In genomic region chr7:128660596-128660995, GRCh38 we compare ENCODE assay signal across 20 cellular contexts. TPM values are rescaled to one million over a fixed set of nuclear protein-coding genes. Genes with fewer than 3 reads are reported as not detected.
DNase-seq lines count a peak whose midpoint lies in the region; ATAC-seq, FAIRE-seq and TF ChIP-seq lines count a peak whose summit lies in the region.
"Had no signal": no experiment of that assay in that cellular context is flagged by ENCODE, and none has a peak within 500 bp of the region (broad histone marks: within the 10 kb centered on the region; RNA-seq: fewer than 3 reads in every experiment).

No MANE protein-coding gene starts in this region.

- no peaks in the 10 kb centered on the region for H3K79me2 ChIP-seq in K562 (ENCODE audit: control insufficient read depth, insufficient read depth, low read length)
- no peaks in the 10 kb centered on the region for H3K79me2 ChIP-seq in Karpas-422 (ENCODE audit: low read length)

- no peak overlapping the region for H4K8ac ChIP-seq in IMR-90 (ENCODE audit: low read depth in 2 of 2, low read length in 2 of 2)

- no peak for TF ChIP-seq CTCF in IMR-90 (conservative IDR thresholded peaks at IDR 0.05; ENCODE audit: low read depth, low read length)
- TF ChIP-seq CTCF in K562 (IDR thresholded peaks at IDR 0.05 in 2 of 3, conservative IDR thresholded peaks at IDR 0.05 in 1 of 3; ENCODE audit: insufficient read depth in 2 of 3, low read depth in 1 of 3, low read length in 3 of 3): no peak
- TF ChIP-seq CTCF in heart left ventricle (IDR thresholded peaks at IDR 0.05): no peak

- H3K4me1 ChIP-seq in IMR-90 (ENCODE audit: control insufficient read depth, insufficient read depth, low read length): no peaks in the 10 kb centered on the region
- H3K4me1 ChIP-seq in K562 (replicated peaks in 1 of 2; ENCODE audit: control insufficient read depth in 2 of 2, insufficient read depth in 2 of 2, low read length in 2 of 2): no peaks in the 10 kb centered on the region
- no peaks in the 10 kb centered on the region for H3K4me1 ChIP-seq in Karpas-422 (ENCODE audit: low read length)
- no peaks in the 10 kb centered on the region for H3K4me1 ChIP-seq in heart left ventricle
- H3K4me1 ChIP-seq: BLaER1 treated with 17β-estradiol and CSF1 and Interleukin-3, amounts not matched to agents 10 nM and 100 nM had no signal

- no peak for TF ChIP-seq RAD21 in IMR-90 (IDR thresholded peaks at IDR 0.05; ENCODE audit: low read length)
- no peak for TF ChIP-seq RAD21 in K562 (CRISPR knock-in tag; conservative IDR thresholded peaks at IDR 0.05 in 1 of 2, IDR thresholded peaks at IDR 0.05 in 1 of 2)

- H3K4me1 Mint-ChIP-seq in activated naive CD4-positive, alpha-beta T cell treated with anti-CD3 and anti-CD28 coated beads, Interleukin-2, amount 10 ng/mL, durations not matched to agents 7 days and 5 days: no peaks in the 10 kb centered on the region
- H3K4me1 Mint-ChIP-seq: B cell had no signal

- H3K27ac ChIP-seq in IMR-90 (ENCODE audit: insufficient read depth, low read length): no peak overlapping the region
- H3K27ac ChIP-seq in K562 (ENCODE audit: extremely low read depth, low read depth, low read length): no peak overlapping the region
- H3K27ac ChIP-seq in Karpas-422 (ENCODE audit: low read length): no peak overlapping the region
- H3K27ac ChIP-seq in heart left ventricle: no peak overlapping the region
- H3K27ac ChIP-seq: BLaER1 treated with 17β-estradiol and CSF1 and Interleukin-3, amounts not matched to agents 10 nM and 100 nM; GM23248; HL-60 had no signal

- H2BK5ac ChIP-seq in IMR-90 (ENCODE audit: low read depth, low read length, poor library complexity, severe bottlenecking): no peak overlapping the region

- H3K18ac ChIP-seq in IMR-90 (ENCODE audit: low read depth, low read length): no peak overlapping the region

- no peak overlapping the region for H2AK9ac ChIP-seq in IMR-90 (replicated peaks; ENCODE audit: low read depth, low read length, poor library complexity)

- POLR2A ChIA-PET in IMR-90 (lab: Charles Lee; ENCODE audit: unreplicated experiment): no interaction called here
- POLR2A ChIA-PET in K562 (lab: Yijun Ruan, JAX): no interaction called here

- no peak for DNase-seq in activated naive CD4-positive, alpha-beta T cell treated with anti-CD3 and anti-CD28 coated beads, Interleukin-2, amount 10 ng/mL, durations not matched to agents 7 days and 5 days
- DNase-seq in activated naive CD4-positive, alpha-beta T cell treated with Interleukin-2 at 50 U/mL for 16 hours: no peak
- no peak for DNase-seq in IMR-90
- DNase-seq in K562 (ENCODE audit: extremely low read depth in 1 of 4, low spot score in 3 of 4): no peak
- no peak for DNase-seq in Karpas-422
- DNase-seq in heart left ventricle: no peak
- DNase-seq: 8988T; CD8-positive, alpha-beta T cell; GM23248; HCEC 1CT had no signal

- H3K23ac ChIP-seq in IMR-90 (ENCODE audit: low read depth, low read length): no peak overlapping the region

- no peak overlapping the region for H3K4me3 ChIP-seq in IMR-90 (ENCODE audit: insufficient read depth, low read depth, low read length)
- no peak overlapping the region for H3K4me3 ChIP-seq in K562
- no peak overlapping the region for H3K4me3 ChIP-seq in Karpas-422 (ENCODE audit: low read length)
- H3K4me3 ChIP-seq in heart left ventricle: no peak overlapping the region
- H3K4me3 ChIP-seq: GM23248 had no signal

- peaks cover 0 to 6% of the 10 kb centered on the region in 2 experiments; a peak in 1 of 4 replicates for H3K79me1 ChIP-seq in IMR-90 (ENCODE audit: low read depth in 1 of 2, low read length in 2 of 2)

- no peak for FAIRE-seq in K562 (lab: Jason Lieb, UNC)
- FAIRE-seq: D721Med, G401.6, GM12891, GM18507, H54 had no signal

- CTCF ChIA-PET in activated naive CD4-positive, alpha-beta T cell treated with anti-CD3 and anti-CD28 coated beads, Interleukin-2, amount 10 ng/mL, durations not matched to agents 7 days and 5 days (lab: Charles Lee): no interaction called here
- CTCF ChIA-PET in IMR-90 (lab: Yijun Ruan, JAX) (no interaction called here), K562 (lab: Yijun Ruan, JAX; ENCODE audit: low intra/inter-chr PET ratio) (interaction anchor here (0.6 kb wide), 1 partner anchor 203 kb away, joined by 4 read pairs; no protein-coding TSS in a partner anchor)

- TF ChIP-seq POLR2A in IMR-90 (IDR thresholded peaks at IDR 0.05; ENCODE audit: low read depth, low read length) (no peak), K562 (conservative IDR thresholded peaks at IDR 0.05) (no peak), heart left ventricle (IDR thresholded peaks at IDR 0.05) (no peak)

- H3K4me2 ChIP-seq in IMR-90 (ENCODE audit: low read depth, low read length) (no peak overlapping the region), K562 (ENCODE audit: insufficient read depth, low read length) (no peak overlapping the region), Karpas-422 (ENCODE audit: low read depth, low read length, poor library complexity, severe bottlenecking) (no peak overlapping the region)
- H3K4me2 ChIP-seq: BLaER1 treated with 17β-estradiol and CSF1 and Interleukin-3, amounts not matched to agents 10 nM and 100 nM had no signal

- peaks cover 4% of the 10 kb centered on the region; the same call in 1 of the 2 replicates for H3K36me3 ChIP-seq in IMR-90 (ENCODE audit: control insufficient read depth, insufficient read depth, low read length)
- H3K36me3 ChIP-seq in K562 (ENCODE audit: control insufficient read depth, insufficient read depth, low read length): no peaks in the 10 kb centered on the region
- peaks cover 4% of the 10 kb centered on the region; the same call in 1 of the 2 replicates for H3K36me3 ChIP-seq in Karpas-422 (ENCODE audit: insufficient read depth, low read length)
- H3K36me3 ChIP-seq in heart left ventricle: no peaks in the 10 kb centered on the region

- H2BK20ac ChIP-seq in IMR-90 (ENCODE audit: low read depth, low read length): no peak overlapping the region

- no peak for TF ChIP-seq EP300 in K562 (IDR thresholded peaks at IDR 0.05; ENCODE audit: low read length)

- H3K36me3 Mint-ChIP-seq in activated naive CD4-positive, alpha-beta T cell treated with anti-CD3 and anti-CD28 coated beads, Interleukin-2, amount 10 ng/mL, durations not matched to agents 7 days and 5 days: peaks cover 13% of the 10 kb centered on the region
- H3K36me3 Mint-ChIP-seq: IgD-negative memory B cell had no signal

- no peak overlapping the region for H2AK5ac ChIP-seq in IMR-90 (ENCODE audit: low read depth, low read length)

- intact Hi-C loops in IMR-90 (cut with micrococcal nuclease): no loop called here
- intact Hi-C loops in K562 (cut with micrococcal nuclease): no loop called here
- intact Hi-C loops in heart left ventricle (cut with DNase I): loop anchor here in 1 of 10 donors (5.0 kb wide), 1 partner anchor 207 kb away; a partner anchor contains a TSS

- in situ Hi-C loops in IMR-90 (cut with MboI; ENCODE audit: low sequenced_read_pairs): no loop called here
- in situ Hi-C loops in K562 (cut with MboI): no loop called here

- H4K5ac ChIP-seq in IMR-90 (ENCODE audit: low read depth, low read length): no peak overlapping the region

- dilution Hi-C loops in IMR-90 (cut with HindIII; ENCODE audit: low sequenced_read_pairs, unreplicated experiment): no loop called here

- H3K9me3 Mint-ChIP-seq in activated naive CD4-positive, alpha-beta T cell treated with anti-CD3 and anti-CD28 coated beads, Interleukin-2, amount 10 ng/mL, durations not matched to agents 7 days and 5 days: peaks cover 15% of the 10 kb centered on the region

- no peak overlapping the region for H2BK15ac ChIP-seq in IMR-90 (ENCODE audit: low read depth, low read length)

- H3K9me2 ChIP-seq in Karpas-422 (replicated peaks; ENCODE audit: insufficient read depth, low read length): no peaks in the 10 kb centered on the region

- H3K9me1 ChIP-seq in IMR-90 (ENCODE audit: insufficient read depth, low read length) (no peaks in the 10 kb centered on the region), K562 (ENCODE audit: control insufficient read depth, insufficient read depth, low read length) (no peaks in the 10 kb centered on the region)

- H3K14ac ChIP-seq in IMR-90 (replicated peaks; ENCODE audit: low read depth, low read length): no peak overlapping the region

- peaks cover 5% of the 10 kb centered on the region for H3K9me3 ChIP-seq in IMR-90 (ENCODE audit: control insufficient read depth, insufficient read depth, low read length)
- H3K9me3 ChIP-seq in K562 (replicated peaks; ENCODE audit: control insufficient read depth, insufficient read depth, low read depth, low read length): no peaks in the 10 kb centered on the region; the same call in 1 of the 2 replicates
- no peaks in the 10 kb centered on the region for H3K9me3 ChIP-seq in Karpas-422 (ENCODE audit: low read length)
- peaks cover 0 to 20% (median 8%) of the 10 kb centered on the region in 12 donors for H3K9me3 ChIP-seq in heart left ventricle

- H3K9ac ChIP-seq in IMR-90 (ENCODE audit: low read depth, low read length): no peak overlapping the region
- no peak overlapping the region for H3K9ac ChIP-seq in K562 (ENCODE audit: insufficient read depth in 1 of 2, low read depth in 2 of 2, low read length in 2 of 2)
- H3K9ac ChIP-seq in Karpas-422 (ENCODE audit: low read length): no peak overlapping the region
- H3K9ac ChIP-seq: BLaER1 treated with 17β-estradiol and CSF1 and Interleukin-3, amounts not matched to agents 10 nM and 100 nM; GM23248 had no signal

- H3K27me3 ChIP-seq in IMR-90 (ENCODE audit: control insufficient read depth, insufficient read depth, low read length) (no peaks in the 10 kb centered on the region), K562 (ENCODE audit: control insufficient read depth in 2 of 2, insufficient read depth in 2 of 2, low read length in 2 of 2) (no peaks in the 10 kb centered on the region), Karpas-422 (ENCODE audit: low read length) (no peaks in the 10 kb centered on the region), heart left ventricle (no peaks in the 10 kb centered on the region)
- H3K27me3 ChIP-seq: BLaER1 treated with 17β-estradiol and CSF1 and Interleukin-3, amounts not matched to agents 10 nM and 100 nM had no signal

- H3K27me3 Mint-ChIP-seq in activated naive CD4-positive, alpha-beta T cell treated with anti-CD3 and anti-CD28 coated beads, Interleukin-2, amount 10 ng/mL, durations not matched to agents 7 days and 5 days: no peaks in the 10 kb centered on the region
- H3K27me3 Mint-ChIP-seq: B cell, IgD-negative memory B cell had no signal

- BruUV-seq in IMR-90 (replicated peaks; lab: Mats Ljungman, UMichigan): no TSS peak
- BruUV-seq in K562 (replicated peaks; lab: Mats Ljungman, UMichigan): no TSS peak

- H2BK120ac ChIP-seq in IMR-90 (ENCODE audit: low read depth, low read length): no peak overlapping the region

- H3K4me3 Mint-ChIP-seq in activated naive CD4-positive, alpha-beta T cell treated with anti-CD3 and anti-CD28 coated beads, Interleukin-2, amount 10 ng/mL, durations not matched to agents 7 days and 5 days: no peak overlapping the region
- H3K4me3 Mint-ChIP-seq: B cell; CD8-positive, alpha-beta T cell; IgD-negative memory B cell had no signal

- no peak overlapping the region for H3K4ac ChIP-seq in IMR-90 (ENCODE audit: low read depth, low read length)

- H4K91ac ChIP-seq in IMR-90 (ENCODE audit: insufficient read depth, low read depth, low read length): no peak overlapping the region

- H4K20me1 ChIP-seq in IMR-90 (ENCODE audit: insufficient read depth, low read length): no peaks in the 10 kb centered on the region
- H4K20me1 ChIP-seq in K562 (replicated peaks; ENCODE audit: control insufficient read depth, insufficient read depth, low read length): no peaks in the 10 kb centered on the region
- H4K20me1 ChIP-seq in Karpas-422 (ENCODE audit: insufficient read depth, low read depth, low read length): no peaks in the 10 kb centered on the region
- H4K20me1 ChIP-seq: BLaER1 treated with 17β-estradiol and CSF1 and Interleukin-3, amounts not matched to agents 10 nM and 100 nM had no signal

- no CpG with 5 or more reads among the region's 3 CpGs for WGBS in IMR-90 (ENCODE audit: extremely low coverage in 2 of 2, insufficient read length in 1 of 2), 2 experiments
- WGBS in K562 (ENCODE audit: insufficient coverage, low coverage, missing lambda C conversion rate): 76% methylated on average over 3 of the region's 3 CpGs
- 87 to 96% (median 93%) methylated on average over 3 of the region's 3 CpGs for WGBS in heart left ventricle, 4 donors

- H3K56ac ChIP-seq in IMR-90 (ENCODE audit: extremely low read depth, insufficient read depth, low read length): no peak overlapping the region

- H3K27ac Mint-ChIP-seq in activated naive CD4-positive, alpha-beta T cell treated with anti-CD3 and anti-CD28 coated beads, Interleukin-2, amount 10 ng/mL, durations not matched to agents 7 days and 5 days: peak overlapping the region; percentile 28
- H3K27ac Mint-ChIP-seq: B cell; CD8-positive, alpha-beta T cell had no signal

- H2AFZ ChIP-seq in IMR-90 (replicated peaks; ENCODE audit: low read length, poor library complexity): no peak overlapping the region
- no peak overlapping the region for H2AFZ ChIP-seq in K562 (ENCODE audit: low read depth, low read length)
- H2AFZ ChIP-seq in Karpas-422 (ENCODE audit: low read length): no peak overlapping the region
- H2AFZ ChIP-seq: GM23248 had no signal

- ATAC-seq in IMR-90 (ENCODE audit: low read depth) (no peak), K562 (no peak), HG03196 (IDR thresholded peaks at IDR 0.05; ENCODE audit: unreplicated experiment) (no peak), heart left ventricle (no peak)
- ATAC-seq: CD8-positive, alpha-beta T cell had no signal

RNA-seq across cellular contexts. Expression of gene GARIN1A, which starts 11.5 kb away (rescaled TPM):
- 0.18 and 0.28 TPM in 2 replicates for total RNA-seq in IMR-90 (2012; rRNA removed)
- polyA plus RNA-seq in IMR-90 (2012; rRNA removed): 1.4 and 1.6 TPM in 2 replicates
- 0.14 and 0.41 TPM in 2 replicates for polyA plus RNA-seq in IMR-90 (2012; cell fraction: cytosol; rRNA removed)
- polyA plus RNA-seq in IMR-90 (2012; cell fraction: nucleus; rRNA removed; ENCODE audit: low replicate concordance): 5.7 and 11.1 TPM in 2 replicates
- total RNA-seq in K562 (2011; cell fraction: chromatin; rRNA removed; ENCODE audit: low replicate concordance): 0.12 and 0.33 TPM in 2 replicates
- total RNA-seq in K562 (2011; cell fraction: nucleolus; rRNA removed): under 0.01 and 0.13 TPM in 2 replicates
- 0.15 TPM in 2 replicates for total RNA-seq in K562 (2011; cell fraction: nucleoplasm; rRNA removed)
- total RNA-seq in K562 (2014; rRNA removed): not detected in 2 replicates
- total RNA-seq in K562 (2014; rRNA removed; fragmentation: Illumina TruSeq; extraction: Trizol): 0.04 and 0.16 TPM in 2 replicates
- 0.04 and 0.07 TPM in 2 replicates for total RNA-seq in K562 (2015; rRNA removed; fragmentation: Illumina TruSeq; extraction: Trizol)
- total RNA-seq in K562 (2021): 0.25 TPM in 1 of 2 replicates, not detected in the other
- polyA plus RNA-seq in K562 (2011; rRNA removed): 0.04 TPM in 1 of 2 replicates, not detected in the other
- polyA plus RNA-seq in K562 (2011; cell fraction: cytosol; rRNA removed): under 0.01 TPM in 1 of 2 replicates, not detected in the other
- polyA plus RNA-seq in K562 (2011; cell fraction: nucleus; rRNA removed): 0.06 TPM in 2 replicates
- polyA plus RNA-seq in K562 (2012): 0.04 and 0.39 TPM in 2 replicates
- not detected in 2 replicates for polyA plus RNA-seq in K562 (2014; fragmentation: Illumina TruSeq; extraction: Trizol)
- under 1 TPM; 0.01 TPM for polyA plus RNA-seq in K562 (2014; fragmentation: Nextera tagmentation; extraction: Ambion mirVana)
- 0.41 TPM in 1 of 2 replicates, not detected in the other for polyA plus RNA-seq in K562 (2014; rRNA removed)
- not detected in 2 replicates for polyA minus RNA-seq in K562 (2011; rRNA and poly(A)+ RNA removed)
- polyA minus RNA-seq in K562 (2011; cell fraction: cytosol; rRNA and poly(A)+ RNA removed): not detected in 2 replicates
- polyA minus RNA-seq in K562 (2011; cell fraction: nucleus; rRNA and poly(A)+ RNA removed): not detected in 2 replicates
- 1.1 and 1.8 TPM in 2 replicates for total RNA-seq in Karpas-422 (2014; rRNA removed; shearing (Covaris generic); ENCODE audit: low replicate concordance)
- 1 to 10 TPM in 7 of 9 donors, under 1 TPM in 2; 0.31 to 4.0 (median 2.1) TPM for total RNA-seq in heart left ventricle
- 1 to 10 TPM in 1 of 2 donors, under 1 TPM in 1; 0.57 to 4.6 TPM for polyA plus RNA-seq in heart left ventricle
